26 cellular contexts compared by ENCODE assay signal in genomic region chr2:27751377-27751776, GRCh38.
"Had no signal": no experiment of that assay in that cellular context is flagged by ENCODE, and none has a peak within 500 bp of the region (broad histone marks: within the 10 kb centered on the region; RNA-seq: fewer than 3 reads in every experiment).

No MANE protein-coding gene starts in this region.

- H3K9me3 Mint-ChIP-seq: activated B cell treated with CpG ODN at 0.5 μM for 24 hours had no signal

- H3K36me3 ChIP-seq: ascending aorta, cardiac muscle cell, colonic mucosa, esophagus squamous epithelium, neutrophil, sigmoid colon, suprapubic skin, tibial artery had no signal

- DNase-seq: activated B cell treated with CpG ODN at 0.5 μM for 24 hours; activated CD8-positive, alpha-beta T cell treated with anti-CD3 and anti-CD28 coated beads, Interleukin-2, amount 10 ng/mL, durations not matched to agents 7 days and 5 days; activated gamma-delta T cell; activated naive CD4-positive, alpha-beta T cell treated with anti-CD3 and anti-CD28 coated beads, Interleukin-2, amount 10 ng/mL, durations not matched to agents 7 days and 5 days; activated naive CD8-positive, alpha-beta T cell treated with anti-CD3 and anti-CD28 coated beads, Interleukin-2, amount 10 ng/mL, durations not matched to agents 7 days and 5 days; cerebellar nuclear complex; colonic mucosa; effector CD8-positive, alpha-beta T cell; esophagus squamous epithelium; foreskin melanocyte; islet precursor cell; left ventricle myocardium superior; naive B cell; nephron progenitor cell; sigmoid colon; small intestine; stimulated activated naive CD4-positive, alpha-beta T cell; tibial artery had no signal

- ATAC-seq: activated CD8-positive, alpha-beta T cell treated with anti-CD3 and anti-CD28 coated beads, Interleukin-2, amount 10 ng/mL, durations not matched to agents 7 days and 5 days; left ventricle myocardium superior had no signal

- H3K27ac ChIP-seq: ascending aorta, colonic mucosa, esophagus squamous epithelium, neutrophil, sigmoid colon, suprapubic skin, tibial artery had no signal

- H3K27ac Mint-ChIP-seq: activated B cell treated with CpG ODN at 0.5 μM for 24 hours; activated CD8-positive, alpha-beta T cell treated with anti-CD3 and anti-CD28 coated beads, Interleukin-2, amount 10 ng/mL, durations not matched to agents 7 days and 5 days; activated naive CD4-positive, alpha-beta T cell treated with anti-CD3 and anti-CD28 coated beads, Interleukin-2, amount 10 ng/mL, durations not matched to agents 7 days and 5 days; activated naive CD8-positive, alpha-beta T cell treated with anti-CD3 and anti-CD28 coated beads, Interleukin-2, amount 10 ng/mL, durations not matched to agents 7 days and 5 days; naive B cell; nephron progenitor cell; T-helper 2 cell treated with Interferon-gamma antibody and Interleukin-4, amounts not matched to agents 5 μg/mL and 100 μg/mL, for 36 hours had no signal

- FAIRE-seq: endometrium, small intestine had no signal

- H3K4me3 ChIP-seq: ascending aorta, cardiac muscle cell, colonic mucosa, esophagus squamous epithelium, sigmoid colon, suprapubic skin, tibial artery had no signal

- H3K4me1 ChIP-seq: ascending aorta, colonic mucosa, sigmoid colon had no signal

- H3K4me3 Mint-ChIP-seq: activated B cell treated with CpG ODN at 0.5 μM for 24 hours; activated CD8-positive, alpha-beta T cell treated with anti-CD3 and anti-CD28 coated beads, Interleukin-2, amount 10 ng/mL, durations not matched to agents 7 days and 5 days; activated naive CD4-positive, alpha-beta T cell treated with anti-CD3 and anti-CD28 coated beads, Interleukin-2, amount 10 ng/mL, durations not matched to agents 7 days and 5 days; activated naive CD8-positive, alpha-beta T cell treated with anti-CD3 and anti-CD28 coated beads, Interleukin-2, amount 10 ng/mL, durations not matched to agents 7 days and 5 days; brain; mesothelial cell of epicardium; T-helper 2 cell treated with Interferon-gamma antibody and Interleukin-4, amounts not matched to agents 5 μg/mL and 100 μg/mL, for 36 hours had no signal

- H3K27me3 ChIP-seq: ascending aorta, cardiac muscle cell, colonic mucosa, esophagus squamous epithelium, neutrophil, sigmoid colon, suprapubic skin, tibial artery had no signal

- H3K9me3 ChIP-seq: colonic mucosa, esophagus squamous epithelium, suprapubic skin, tibial artery had no signal

- H3K36me3 Mint-ChIP-seq: brain had no signal

- H3K4me1 Mint-ChIP-seq: activated B cell treated with CpG ODN at 0.5 μM for 24 hours, naive B cell had no signal
